ENCODE assay signal across 20 cellular contexts in the genomic region with DNA sequence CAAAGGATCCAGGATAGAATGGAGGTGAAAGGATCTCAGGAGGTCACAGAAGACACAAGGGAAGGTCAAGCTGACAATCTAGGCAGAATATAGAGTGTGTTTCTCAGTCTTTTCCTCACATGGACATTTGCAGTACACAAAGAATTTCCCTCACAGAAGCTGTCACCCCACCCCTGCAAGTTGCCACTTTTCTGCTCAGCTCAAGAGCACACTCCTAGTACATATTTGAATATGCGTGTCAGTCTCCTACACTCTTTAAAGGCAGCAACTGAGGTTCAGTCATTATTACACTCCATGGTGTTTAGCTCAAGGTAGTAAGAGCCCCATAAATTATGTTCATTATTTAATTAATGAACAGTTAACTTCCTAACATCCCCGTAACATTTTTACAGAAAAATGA. TPM values are rescaled to one million over a fixed set of nuclear protein-coding genes. Genes with fewer than 3 reads are reported as not detected.
DNase-seq lines count a peak whose midpoint lies in the region; ATAC-seq and TF ChIP-seq lines count a peak whose summit lies in the region.
"Had no signal": no experiment of that assay in that cellular context is flagged by ENCODE, and none has a peak within 500 bp of the region (broad histone marks: within the 10 kb centered on the region; RNA-seq: fewer than 3 reads in every experiment).

No MANE protein-coding gene starts in this region.

- no peak for TF ChIP-seq CTCF in left lung (IDR thresholded peaks at IDR 0.05)
- TF ChIP-seq CTCF in tibial nerve (IDR thresholded peaks at IDR 0.05) = no peak

- intact Hi-C loops in left lung (cut with DNase I) = no loop called here

- H3K27ac ChIP-seq in CD4-positive, CD25-positive, alpha-beta regulatory T cell (ENCODE audit: insufficient read depth, low read length, poor library complexity, severe bottlenecking) = peak overlapping the region; percentile 97
- H3K27ac ChIP-seq in left lung = no peak overlapping the region
- no peak overlapping the region for H3K27ac ChIP-seq in tibial nerve
- H3K27ac ChIP-seq: body of pancreas, epithelial cell of prostate, uterus had no signal

- peaks cover 62% of the 10 kb centered on the region for H3K4me1 ChIP-seq in CD4-positive, CD25-positive, alpha-beta regulatory T cell (ENCODE audit: control insufficient read depth, insufficient read depth, low read length, poor library complexity, severe bottlenecking)
- peaks cover 8 to 44% of the 10 kb centered on the region in 2 donors for H3K4me1 ChIP-seq in left lung
- H3K4me1 ChIP-seq in tibial nerve = peaks cover 0 to 71% (median 28%) of the 10 kb centered on the region in 4 donors
- H3K4me1 ChIP-seq: uterus had no signal

- no peak for ATAC-seq in CD4-positive, CD25-positive, alpha-beta regulatory T cell (ENCODE audit: low read depth in 2 of 2)
- ATAC-seq in T-helper 17 cell (no peak), left lung (peak; percentile 75)
- ATAC-seq: body of pancreas had no signal

- no peaks in the 10 kb centered on the region for H3K27me3 ChIP-seq in CD4-positive, CD25-positive, alpha-beta regulatory T cell (ENCODE audit: control insufficient read depth, insufficient read depth, low read length)
- no peaks in the 10 kb centered on the region for H3K27me3 ChIP-seq in left lung
- H3K27me3 ChIP-seq in tibial nerve = no peaks in the 10 kb centered on the region
- H3K27me3 ChIP-seq: BE2C, body of pancreas, Peyer's patch, uterus had no signal

- POLR2A ChIA-PET in activated CD4-positive, alpha-beta T cell treated with anti-CD3 and anti-CD28 coated beads, Interleukin-2, amount 10 ng/mL, durations not matched to agents 7 days and 5 days (lab: Charles Lee) = interaction anchor here (0.6 kb wide), 1 partner anchor 33 kb away, joined by 3 read pairs; no protein-coding TSS in a partner anchor

- DNase-seq in activated CD4-positive, alpha-beta T cell treated with anti-CD3 and anti-CD28 coated beads, Interleukin-2, amount 10 ng/mL, durations not matched to agents 7 days and 5 days = no peak
- no peak for DNase-seq in activated CD4-positive, alpha-beta T cell treated with anti-CD3 and anti-CD28 coated beads for 48 hours
- DNase-seq in CD4-positive, CD25-positive, alpha-beta regulatory T cell = peak in 1 of 3 donors; percentile 22
- no peak for DNase-seq in T-helper 17 cell
- DNase-seq in left lung = no peak
- no peak for DNase-seq in tibial nerve (ENCODE audit: low spot score in 2 of 2)
- no peak for DNase-seq in GF-D8 (lab: John Stamatoyannopoulos, UW)
- no peak for DNase-seq in A172 (ENCODE audit: low spot score)
- DNase-seq: BE2C; body of pancreas; H9; head of caudate nucleus; mammary epithelial cell; NCI-H1105; NCI-H1930; nucleus accumbens; Peyer's patch; stimulated activated CD8-positive, alpha-beta memory T cell treated with anti-CD3 and anti-CD28 coated beads, Interleukin-4, amount 100 ng/mL, for 48 hours; uterus had no signal

- H3K27me3 Mint-ChIP-seq in activated CD4-positive, alpha-beta T cell treated with anti-CD3 and anti-CD28 coated beads, Interleukin-2, amount 10 ng/mL, durations not matched to agents 7 days and 5 days = no peaks in the 10 kb centered on the region
- H3K27me3 Mint-ChIP-seq in CD4-positive, CD25-positive, alpha-beta regulatory T cell = no peaks in the 10 kb centered on the region
- peaks cover 4% of the 10 kb centered on the region for H3K27me3 Mint-ChIP-seq in T-helper 17 cell

- peaks cover 7% of the 10 kb centered on the region for H3K36me3 Mint-ChIP-seq in activated CD4-positive, alpha-beta T cell treated with anti-CD3 and anti-CD28 coated beads, Interleukin-2, amount 10 ng/mL, durations not matched to agents 7 days and 5 days (ENCODE audit: low read depth)
- peaks cover 4% of the 10 kb centered on the region for H3K36me3 Mint-ChIP-seq in CD4-positive, CD25-positive, alpha-beta regulatory T cell
- peaks cover 2% of the 10 kb centered on the region for H3K36me3 Mint-ChIP-seq in T-helper 17 cell (ENCODE audit: low read depth)

- peaks cover 65% of the 10 kb centered on the region for H3K4me1 Mint-ChIP-seq in activated CD4-positive, alpha-beta T cell treated with anti-CD3 and anti-CD28 coated beads, Interleukin-2, amount 10 ng/mL, durations not matched to agents 7 days and 5 days
- peaks cover 22 to 79% (median 59%) of the 10 kb centered on the region in 4 donors for H3K4me1 Mint-ChIP-seq in CD4-positive, CD25-positive, alpha-beta regulatory T cell
- peaks cover 48% of the 10 kb centered on the region for H3K4me1 Mint-ChIP-seq in T-helper 17 cell

- H3K4me3 Mint-ChIP-seq in activated CD4-positive, alpha-beta T cell treated with anti-CD3 and anti-CD28 coated beads, Interleukin-2, amount 10 ng/mL, durations not matched to agents 7 days and 5 days = no peak overlapping the region
- H3K4me3 Mint-ChIP-seq in CD4-positive, CD25-positive, alpha-beta regulatory T cell = peak overlapping the region in 3 of 4 donors; percentile 15 to 74 (median 64)
- H3K4me3 Mint-ChIP-seq in T-helper 17 cell = peak overlapping the region; percentile 0
- H3K4me3 Mint-ChIP-seq: H9 had no signal

- H3K27ac Mint-ChIP-seq in activated CD4-positive, alpha-beta T cell treated with anti-CD3 and anti-CD28 coated beads, Interleukin-2, amount 10 ng/mL, durations not matched to agents 7 days and 5 days = peak overlapping the region; percentile 57
- H3K27ac Mint-ChIP-seq in CD4-positive, CD25-positive, alpha-beta regulatory T cell = peak overlapping the region; percentile 90 to 99 (median 98)
- H3K27ac Mint-ChIP-seq in T-helper 17 cell = peak overlapping the region; percentile 100
- H3K27ac Mint-ChIP-seq: H9 had no signal

- H3K9me3 Mint-ChIP-seq in activated CD4-positive, alpha-beta T cell treated with anti-CD3 and anti-CD28 coated beads, Interleukin-2, amount 10 ng/mL, durations not matched to agents 7 days and 5 days = no peaks in the 10 kb centered on the region
- H3K9me3 Mint-ChIP-seq in CD4-positive, CD25-positive, alpha-beta regulatory T cell = peaks cover 0 to 1% (median 0%) of the 10 kb centered on the region in 7 donors
- H3K9me3 Mint-ChIP-seq: H9 had no signal

- peak overlapping the region; percentile 51 for H3K4me3 ChIP-seq in CD4-positive, CD25-positive, alpha-beta regulatory T cell (ENCODE audit: low read depth, low read length)
- no peak overlapping the region for H3K4me3 ChIP-seq in left lung
- H3K4me3 ChIP-seq in tibial nerve = no peak overlapping the region
- H3K4me3 ChIP-seq: body of pancreas, Peyer's patch, uterus had no signal

- CTCF ChIA-PET in activated CD4-positive, alpha-beta T cell treated with anti-CD3 and anti-CD28 coated beads, Interleukin-2, amount 10 ng/mL, durations not matched to agents 7 days and 5 days (lab: Charles Lee) = interaction anchor here (0.9 to 2.0 kb wide), 3 partner anchors 12 to 18 kb away, joined by 3 to 4 read pairs (median 3); no protein-coding TSS in a partner anchor

- no peaks in the 10 kb centered on the region for H3K9me3 ChIP-seq in CD4-positive, CD25-positive, alpha-beta regulatory T cell (ENCODE audit: control insufficient read depth in 2 of 2, low read length in 2 of 2)
- H3K9me3 ChIP-seq in T-helper 17 cell (ENCODE audit: control insufficient read depth, low read length, poor library complexity, severe bottlenecking) (no peaks in the 10 kb centered on the region), left lung (no peaks in the 10 kb centered on the region), tibial nerve (no peaks in the 10 kb centered on the region)
- H3K9me3 ChIP-seq: BE2C, body of pancreas, Peyer's patch, uterus had no signal

- WGBS in tibial nerve, 2 donors = 82 to 87% methylated on average over 2 of the region's 2 CpGs

- no peaks in the 10 kb centered on the region for H3K36me3 ChIP-seq in CD4-positive, CD25-positive, alpha-beta regulatory T cell (ENCODE audit: control insufficient read depth, insufficient read depth, low read length)
- H3K36me3 ChIP-seq in left lung = no peaks in the 10 kb centered on the region
- H3K36me3 ChIP-seq in tibial nerve = no peaks in the 10 kb centered on the region
- H3K36me3 ChIP-seq: BE2C, Peyer's patch, uterus had no signal

- no peak for TF ChIP-seq POLR2A in tibial nerve (IDR thresholded peaks at IDR 0.05)

- TF ChIP-seq EP300 in tibial nerve (IDR thresholded peaks at IDR 0.05) = no peak

RNA-seq across cellular contexts. Expression of a gene that starts 59.1 kb away (rescaled TPM):
- total RNA-seq in activated CD4-positive, alpha-beta T cell treated with anti-CD3 and anti-CD28 coated beads, Interleukin-2, amount 10 ng/mL, durations not matched to agents 7 days and 5 days = 100 to 1,000 TPM; 580 to 648 TPM
- total RNA-seq in CD4-positive, CD25-positive, alpha-beta regulatory T cell = 1,033 TPM
- 100 to 1,000 TPM; 489 to 636 (median 541) TPM for polyA plus RNA-seq in CD4-positive, CD25-positive, alpha-beta regulatory T cell
- total RNA-seq in T-helper 17 cell (100 to 1,000 TPM; 670 to 745 TPM), left lung (100 to 1,000 TPM in 1 of 2 donors, 10 to 100 TPM in 1; 70.2 to 108 TPM), tibial nerve (10 to 100 TPM; 46.3 to 70.6 (median 57.6) TPM)
- total RNA-seq in A172 (2014; rRNA removed; shearing (Covaris generic)) = 39.4 and 45.4 TPM in 2 replicates
